Comparison of ENCODE assay signal across 8 cellular contexts in genomic region chr15:82986442-82986780, GRCh38. TPM values are rescaled to one million over a fixed set of nuclear protein-coding genes. Genes with fewer than 3 reads are reported as not detected.
DNase-seq lines count a peak whose midpoint lies in the region; ATAC-seq and TF ChIP-seq lines count a peak whose summit lies in the region.

No MANE protein-coding gene starts in this region.

- no peaks in the 10 kb centered on the region for H3K27me3 ChIP-seq in IMR-90 (ENCODE audit: control insufficient read depth, insufficient read depth, low read length)
- no peaks in the 10 kb centered on the region for H3K27me3 ChIP-seq in adrenal gland

- H4K91ac ChIP-seq in IMR-90 (ENCODE audit: insufficient read depth, low read depth, low read length): peak overlapping the region; percentile 58; the same call in 1 of the 2 replicates

- peak overlapping the region; percentile 95 for H2AK9ac ChIP-seq in IMR-90 (replicated peaks; ENCODE audit: low read depth, low read length, poor library complexity)

- dilution Hi-C loops in IMR-90 (cut with HindIII; ENCODE audit: low sequenced_read_pairs, unreplicated experiment): no loop called here

- peak overlapping the region; percentile 88 for H4K5ac ChIP-seq in IMR-90 (ENCODE audit: low read depth, low read length)

- H2BK120ac ChIP-seq in IMR-90 (ENCODE audit: low read depth, low read length): 0 out of 2 replicates have a peak overlapping the region, but pooled peaks have one; percentile 10

- TSS peak; percentile 85 for BruUV-seq in IMR-90 (replicated peaks; lab: Mats Ljungman, UMichigan)

- H3K4me1 Mint-ChIP-seq in immature natural killer cell: peaks cover 29 to 41% of the 10 kb centered on the region in 2 donors
- peaks cover 30% of the 10 kb centered on the region for H3K4me1 Mint-ChIP-seq in stimulated activated naive CD8-positive, alpha-beta T cell treated with anti-CD3 and anti-CD28 coated beads, Interleukin-15, amount 100 ng/mL, for 72 hours

- H3K27ac ChIP-seq in IMR-90 (ENCODE audit: insufficient read depth, low read length) (peak overlapping the region; percentile 59), adrenal gland (peak overlapping the region in 4 of 5 donors; percentile 62 to 87 (median 70))

- peak overlapping the region; percentile 86 for H3K4ac ChIP-seq in IMR-90 (ENCODE audit: low read depth, low read length)

- H3K9ac ChIP-seq in IMR-90 (ENCODE audit: low read depth, low read length): peak overlapping the region; percentile 97

- peaks cover 0 to 3% (median under 1%) of the 10 kb centered on the region in 3 donors for H3K27me3 Mint-ChIP-seq in immature natural killer cell (ENCODE audit: low read depth in 3 of 3)
- H3K27me3 Mint-ChIP-seq in stimulated activated naive CD8-positive, alpha-beta T cell treated with anti-CD3 and anti-CD28 coated beads, Interleukin-15, amount 100 ng/mL, for 72 hours: no peaks in the 10 kb centered on the region

- H4K20me1 ChIP-seq in IMR-90 (ENCODE audit: insufficient read depth, low read length): no peaks in the 10 kb centered on the region

- H3K18ac ChIP-seq in IMR-90 (ENCODE audit: low read depth, low read length): no peak overlapping the region

- peaks cover 3% of the 10 kb centered on the region; the same call in 1 of the 2 replicates for H3K4me1 ChIP-seq in IMR-90 (ENCODE audit: control insufficient read depth, insufficient read depth, low read length)
- H3K4me1 ChIP-seq in adrenal gland (replicated peaks in 1 of 2): peaks cover 8 to 21% of the 10 kb centered on the region in 2 donors

- intact Hi-C loops in IMR-90 (cut with micrococcal nuclease) (loop anchor here (5.0 kb wide), 3 partner anchors 139 to 234 kb away; no protein-coding TSS in a partner anchor), adrenal gland (cut with DNase I) (no loop called here)

- CTCF ChIA-PET in IMR-90 (lab: Yijun Ruan, JAX): interaction anchor here (0.8 to 2.1 kb wide), 2 partner anchors 13 to 138 kb away, joined by 3 to 4 read pairs; no protein-coding TSS in a partner anchor

- in situ Hi-C loops in IMR-90 (cut with MboI; ENCODE audit: low sequenced_read_pairs): no loop called here

- no peak overlapping the region for H2BK20ac ChIP-seq in IMR-90 (ENCODE audit: low read depth, low read length)

- peak overlapping the region; percentile 87 for H3K4me2 ChIP-seq in IMR-90 (ENCODE audit: low read depth, low read length)

- peak overlapping the region; percentile 97 for H3K23ac ChIP-seq in IMR-90 (ENCODE audit: low read depth, low read length)

- H3K36me3 ChIP-seq in IMR-90 (ENCODE audit: control insufficient read depth, insufficient read depth, low read length): peaks cover 2% of the 10 kb centered on the region; the same call in 1 of the 2 replicates
- H3K36me3 ChIP-seq in adrenal gland (replicated peaks in 1 of 2): peaks cover 0 to 22% of the 10 kb centered on the region in 2 donors

- H3K9me1 ChIP-seq in IMR-90 (ENCODE audit: insufficient read depth, low read length): peaks cover 8% of the 10 kb centered on the region

- peaks cover 5 to 21% of the 10 kb centered on the region in 2 experiments for H3K79me1 ChIP-seq in IMR-90 (ENCODE audit: low read depth in 1 of 2, low read length in 2 of 2)

- ATAC-seq in GM21381 (IDR thresholded peaks at IDR 0.05; ENCODE audit: unreplicated experiment) (peak; percentile 14), IMR-90 (ENCODE audit: low read depth) (peak; percentile 40; the same call in 1 of the 2 replicates), GM19328 (IDR thresholded peaks at IDR 0.05; ENCODE audit: unreplicated experiment) (no peak)
- peak; percentile 68 for ATAC-seq in stimulated activated naive CD8-positive, alpha-beta T cell treated with anti-CD3 and anti-CD28 coated beads, Interleukin-15, amount 100 ng/mL, for 72 hours

- H2BK5ac ChIP-seq in IMR-90 (ENCODE audit: low read depth, low read length, poor library complexity, severe bottlenecking): peak overlapping the region; percentile 45

- peak overlapping the region; percentile 63 for H3K4me3 ChIP-seq in IMR-90 (ENCODE audit: insufficient read depth, low read depth, low read length)
- peak overlapping the region; percentile 59 to 97 (median 80) for H3K4me3 ChIP-seq in adrenal gland

- no peaks in the 10 kb centered on the region for H3K9me3 Mint-ChIP-seq in immature natural killer cell
- no peaks in the 10 kb centered on the region for H3K9me3 Mint-ChIP-seq in stimulated activated naive CD8-positive, alpha-beta T cell treated with anti-CD3 and anti-CD28 coated beads, Interleukin-15, amount 100 ng/mL, for 72 hours

- DNase-seq in COLO668 (lab: John Stamatoyannopoulos, UW; ENCODE audit: unreplicated experiment) (peak; percentile 28), IMR-90 (peak; percentile 22), adrenal gland (no peak), immature natural killer cell (no peak), HCEC 1CT (no peak)
- DNase-seq in stimulated activated naive CD8-positive, alpha-beta T cell treated with anti-CD3 and anti-CD28 coated beads, Interleukin-15, amount 100 ng/mL, for 72 hours: peak in 1 of 2 donors; percentile 47

- H3K27ac Mint-ChIP-seq in immature natural killer cell: peak overlapping the region; percentile 88 to 97 (median 94)
- peak overlapping the region; percentile 98 to 99 for H3K27ac Mint-ChIP-seq in stimulated activated naive CD8-positive, alpha-beta T cell treated with anti-CD3 and anti-CD28 coated beads, Interleukin-15, amount 100 ng/mL, for 72 hours

- H2BK15ac ChIP-seq in IMR-90 (ENCODE audit: low read depth, low read length): no peak overlapping the region

- peaks cover 0 to 19% (median 6%) of the 10 kb centered on the region in 3 donors for H3K36me3 Mint-ChIP-seq in immature natural killer cell

- peak overlapping the region; percentile 88 to 97 for H4K8ac ChIP-seq in IMR-90 (ENCODE audit: low read depth in 2 of 2, low read length in 2 of 2)

- peak overlapping the region; percentile 70; the same call in 1 of the 2 replicates for H3K56ac ChIP-seq in IMR-90 (ENCODE audit: extremely low read depth, insufficient read depth, low read length)

- TF ChIP-seq RAD21 in IMR-90 (IDR thresholded peaks at IDR 0.05; ENCODE audit: low read length): no peak

- H3K14ac ChIP-seq in IMR-90 (replicated peaks; ENCODE audit: low read depth, low read length): peak overlapping the region; percentile 93

- peak overlapping the region; percentile 100 for H2AFZ ChIP-seq in IMR-90 (replicated peaks; ENCODE audit: low read length, poor library complexity)

- no peaks in the 10 kb centered on the region for H3K9me3 ChIP-seq in IMR-90 (ENCODE audit: control insufficient read depth, insufficient read depth, low read length)
- H3K9me3 ChIP-seq in adrenal gland (replicated peaks in 1 of 3): no peaks in the 10 kb centered on the region

- H2AK5ac ChIP-seq in IMR-90 (ENCODE audit: low read depth, low read length): 0 out of 2 replicates have a peak overlapping the region, but pooled peaks have one; percentile 73

- whole genome bisulfite sequencing in IMR-90 (ENCODE audit: extremely low coverage in 2 of 2, insufficient read length in 1 of 2), 2 experiments: no CpG with 5 or more reads among the region's 12 CpGs
- 0 to 1% (median 0%) methylated on average over 7 to 12 of the region's 12 CpGs for WGBS in adrenal gland, 4 donors

- peak overlapping the region; percentile 98 to 100 (median 99) for H3K4me3 Mint-ChIP-seq in immature natural killer cell
- peak overlapping the region; percentile 87 to 99 for H3K4me3 Mint-ChIP-seq in stimulated activated naive CD8-positive, alpha-beta T cell treated with anti-CD3 and anti-CD28 coated beads, Interleukin-15, amount 100 ng/mL, for 72 hours

- TF ChIP-seq POLR2A in IMR-90 (IDR thresholded peaks at IDR 0.05; ENCODE audit: low read depth, low read length): no peak
- TF ChIP-seq POLR2A in adrenal gland (IDR thresholded peaks at IDR 0.05): no peak

- POLR2A ChIA-PET in IMR-90 (lab: Charles Lee; ENCODE audit: unreplicated experiment): no interaction called here

- TF ChIP-seq CTCF in IMR-90 (conservative IDR thresholded peaks at IDR 0.05; ENCODE audit: low read depth, low read length) (no peak), adrenal gland (IDR thresholded peaks at IDR 0.05) (no peak)

TF ChIP-seq in IMR-90, 13 proteins besides CTCF, POLR2A, EP300 and RAD21 (continues in another document):
- no peak for TF ChIP-seq FOS (IDR thresholded peaks at IDR 0.05; ENCODE audit: low read depth, low read length)
- TF ChIP-seq MXI1 (IDR thresholded peaks at IDR 0.05; ENCODE audit: borderline replicate concordance, low read depth, low read length): no peak
- TF ChIP-seq ELK1 (IDR thresholded peaks at IDR 0.05; ENCODE audit: borderline replicate concordance, low read depth, low read length): no peak
- no peak for TF ChIP-seq CHD1 (IDR thresholded peaks at IDR 0.05; ENCODE audit: low read depth, low read length)

RNA-seq across cellular contexts. Expression of gene RAMAC, which starts 0.4 kb away (rescaled TPM):
- total RNA-seq in IMR-90 (2012; rRNA removed) (29.6 and 38.9 TPM in 2 replicates), adrenal gland (10 to 100 TPM; 19.3 to 24.2 (median 21.7) TPM)
- polyA plus RNA-seq in IMR-90 (2012; rRNA removed) (18.5 and 23.6 TPM in 2 replicates), adrenal gland (10 to 100 TPM; 12.7 to 28.4 (median 16.1) TPM), immature natural killer cell (10 to 100 TPM; 37.8 to 75.7 (median 52.6) TPM)
- polyA plus RNA-seq in IMR-90 (2012; cell fraction: cytosol; rRNA removed): 5.0 and 12.7 TPM in 2 replicates
- 1.2 and 6.0 TPM in 2 replicates for polyA plus RNA-seq in IMR-90 (2012; cell fraction: nucleus; rRNA removed; ENCODE audit: low replicate concordance)

RNA-seq across cellular contexts. Expression of gene C15orf40, which starts 25.0 kb away (rescaled TPM):
- total RNA-seq in IMR-90 (2012; rRNA removed) (4.4 and 7.0 TPM in 2 replicates), adrenal gland (10 to 100 TPM in 7 of 8 donors, 1 to 10 TPM in 1; 7.8 to 27.0 (median 22.9) TPM)
- polyA plus RNA-seq in IMR-90 (2012; rRNA removed) (10.7 and 12.3 TPM in 2 replicates), adrenal gland (10 to 100 TPM; 22.4 to 28.2 (median 24.0) TPM), immature natural killer cell (10 to 100 TPM; 48.1 to 56.5 (median 48.7) TPM)
- 8.1 and 12.8 TPM in 2 replicates for polyA plus RNA-seq in IMR-90 (2012; cell fraction: cytosol; rRNA removed)
- 6.0 and 8.1 TPM in 2 replicates for polyA plus RNA-seq in IMR-90 (2012; cell fraction: nucleus; rRNA removed; ENCODE audit: low replicate concordance)

RNA-seq across cellular contexts. Expression of gene HOMER2, which starts 33.9 kb away (rescaled TPM):
- total RNA-seq in IMR-90 (2012; rRNA removed) (0.54 and 0.56 TPM in 2 replicates), adrenal gland (10 to 100 TPM in 7 of 8 donors, 1 to 10 TPM in 1; 9.0 to 30.0 (median 24.9) TPM)
- polyA plus RNA-seq in IMR-90 (2012; rRNA removed) (0.79 and 0.92 TPM in 2 replicates), adrenal gland (10 to 100 TPM in 2 of 3 donors, 1 to 10 TPM in 1; 6.5 to 12.6 (median 11.2) TPM), immature natural killer cell (1 to 10 TPM in 2 of 3 donors, not detected in 1; 3.4 to 3.5 TPM)
- 0.35 and 1.0 TPM in 2 replicates for polyA plus RNA-seq in IMR-90 (2012; cell fraction: cytosol; rRNA removed)
- 0.59 and 1.3 TPM in 2 replicates for polyA plus RNA-seq in IMR-90 (2012; cell fraction: nucleus; rRNA removed; ENCODE audit: low replicate concordance)

Comparison
In these comparisons a context has a peak if more than half of its experiments do, and no peak if none do; other contexts are left out.
1. DNase-seq: peak in COLO668 (single experiment) and IMR-90 (single experiment); none in adrenal gland (0 of 7), immature natural killer cell (0 of 3) and HCEC 1CT (single experiment).